Comparison of ENCODE assay signal across 20 cellular contexts in genomic region chr15:68593341-68593740, GRCh38. TPM values are rescaled to one million over a fixed set of nuclear protein-coding genes. Genes with fewer than 3 reads are reported as not detected.
"Had no signal": no experiment of that assay in that cellular context is flagged by ENCODE, and none has a peak within 500 bp of the region (broad histone marks: within the 10 kb centered on the region; RNA-seq: fewer than 3 reads in every experiment).

No MANE protein-coding gene starts in this region.

- H3K27ac Mint-ChIP-seq: activated naive CD8-positive, alpha-beta T cell treated with anti-CD3 and anti-CD28 coated beads for 36 hours; progenitor cell of endocrine pancreas; WTC11 had no signal

- H3K9me3 Mint-ChIP-seq: activated naive CD8-positive, alpha-beta T cell treated with anti-CD3 and anti-CD28 coated beads for 36 hours; neural progenitor cell; WTC11 had no signal

- H3K36me3 Mint-ChIP-seq: activated naive CD8-positive, alpha-beta T cell treated with anti-CD3 and anti-CD28 coated beads for 36 hours; WTC11 had no signal

- H3K27me3 ChIP-seq: heart right ventricle, neural progenitor cell had no signal

- H3K4me3 Mint-ChIP-seq: activated naive CD8-positive, alpha-beta T cell treated with anti-CD3 and anti-CD28 coated beads for 36 hours; WTC11 had no signal

- H3K4me3 ChIP-seq: heart right ventricle, mucosa of descending colon, neural progenitor cell, tibial artery had no signal

- H3K27ac ChIP-seq: heart right ventricle, neural progenitor cell, tibial artery had no signal

- DNase-seq: activated CD8-positive, alpha-beta memory T cell treated with anti-CD3 and anti-CD28 coated beads for 24 hours; activated CD8-positive, alpha-beta memory T cell treated with anti-CD3 and anti-CD28 coated beads, Interleukin-2, amount 50 U/mL, for 48 hours; activated naive CD4-positive, alpha-beta T cell treated with Interleukin-2 at 50 U/mL for 16 hours; activated naive CD8-positive, alpha-beta T cell treated with anti-CD3 and anti-CD28 coated beads for 36 hours; activated T-cell treated with anti-CD3 and anti-CD28 coated beads, Interleukin-2, amount 50 U/mL, for 48 hours; cortex of kidney; heart right ventricle; islet precursor cell; left cardiac atrium; mesendoderm; mucosa of descending colon; retina; stimulated activated CD4-positive, alpha-beta T cell treated with anti-CD3 and anti-CD28 coated beads, Interleukin-4, amount 100 ng/mL, for 24 hours; stimulated activated naive CD8-positive, alpha-beta T cell treated with anti-CD3 and anti-CD28 coated beads, Interleukin-15, Interleukin-2, amounts not matched to agents 100 U/mL and 50 U/mL, for 24 hours; T1000; tibial artery had no signal

RNA-seq across cellular contexts. Expression of gene CORO2B, which starts 14.5 kb away (rescaled TPM):
- total RNA-seq: activated naive CD8-positive, alpha-beta T cell treated with anti-CD3 and anti-CD28 coated beads for 36 hours; T-helper 1 cell treated with Interleukin-12 subunit alpha and Interleukin-12 subunit beta and Interleukin-4 antibody, amounts not matched to agents 30 ng/mL and 1 ng/mL, for 36 hours had no signal
